23 cellular contexts compared by ENCODE assay signal in genomic region chr2:55775828-55776227, GRCh38.
A peak's percentile ranks its signal among the peaks of the same experiment; 100 is the strongest.
DNase-seq lines count a peak whose midpoint lies in the region; ATAC-seq lines count a peak whose summit lies in the region.
"Had no signal": no experiment of that assay in that cellular context is flagged by ENCODE, and none has a peak within 500 bp of the region (broad histone marks: within the 10 kb centered on the region; RNA-seq: fewer than 3 reads in every experiment).

No MANE protein-coding gene starts in this region.

- CTCF ChIA-PET in activated CD4-positive, alpha-beta T cell treated with anti-CD3 and anti-CD28 coated beads for 36 hours (lab: Charles Lee), result no interaction called here

- H3K4me1 Mint-ChIP-seq in activated CD4-positive, alpha-beta T cell treated with anti-CD3 and anti-CD28 coated beads, Interleukin-2, amount 10 ng/mL, durations not matched to agents 24 days and 14 days, result no peaks in the 10 kb centered on the region
- no peaks in the 10 kb centered on the region for H3K4me1 Mint-ChIP-seq in activated CD4-positive, alpha-beta T cell treated with anti-CD3 and anti-CD28 coated beads for 36 hours
- H3K4me1 Mint-ChIP-seq: CD4-positive, alpha-beta memory T cell had no signal

- no peak for ATAC-seq in activated CD4-positive, alpha-beta T cell treated with anti-CD3 and anti-CD28 coated beads for 36 hours
- ATAC-seq in GM21381 (IDR thresholded peaks at IDR 0.05; ENCODE audit: unreplicated experiment), result peak; percentile 51
- peak; percentile 47 for ATAC-seq in HG03378 (IDR thresholded peaks at IDR 0.05; ENCODE audit: unreplicated experiment)
- no peak for ATAC-seq in GM18511 (IDR thresholded peaks at IDR 0.05; ENCODE audit: unreplicated experiment)

- no peak overlapping the region for H3K4me3 Mint-ChIP-seq in activated CD4-positive, alpha-beta T cell treated with anti-CD3 and anti-CD28 coated beads, Interleukin-2, amount 10 ng/mL, durations not matched to agents 24 days and 14 days
- H3K4me3 Mint-ChIP-seq in activated CD4-positive, alpha-beta T cell treated with anti-CD3 and anti-CD28 coated beads for 36 hours, result no peak overlapping the region
- H3K4me3 Mint-ChIP-seq: CD4-positive, alpha-beta memory T cell had no signal

- H3K9me3 Mint-ChIP-seq in activated CD4-positive, alpha-beta T cell treated with anti-CD3 and anti-CD28 coated beads, Interleukin-2, amount 10 ng/mL, durations not matched to agents 24 days and 14 days, result no peaks in the 10 kb centered on the region
- no peaks in the 10 kb centered on the region for H3K9me3 Mint-ChIP-seq in activated CD4-positive, alpha-beta T cell treated with anti-CD3 and anti-CD28 coated beads for 36 hours (ENCODE audit: low read depth)

- H3K27me3 Mint-ChIP-seq in activated CD4-positive, alpha-beta T cell treated with anti-CD3 and anti-CD28 coated beads, Interleukin-2, amount 10 ng/mL, durations not matched to agents 24 days and 14 days, result peaks cover 5% of the 10 kb centered on the region
- H3K27me3 Mint-ChIP-seq in activated CD4-positive, alpha-beta T cell treated with anti-CD3 and anti-CD28 coated beads for 36 hours, result peaks cover 7% of the 10 kb centered on the region

- intact Hi-C loops in activated CD4-positive, alpha-beta T cell treated with anti-CD3 and anti-CD28 coated beads, Interleukin-2, amount 10 ng/mL, durations not matched to agents 24 days and 14 days (cut with micrococcal nuclease), result no loop called here
- intact Hi-C loops in activated CD4-positive, alpha-beta T cell treated with anti-CD3 and anti-CD28 coated beads for 36 hours (cut with DNase I, micrococcal nuclease), result no loop called here

- no peak overlapping the region for H3K27ac Mint-ChIP-seq in activated CD4-positive, alpha-beta T cell treated with anti-CD3 and anti-CD28 coated beads, Interleukin-2, amount 10 ng/mL, durations not matched to agents 24 days and 14 days
- no peak overlapping the region for H3K27ac Mint-ChIP-seq in activated CD4-positive, alpha-beta T cell treated with anti-CD3 and anti-CD28 coated beads for 36 hours
- H3K27ac Mint-ChIP-seq: CD4-positive, alpha-beta memory T cell had no signal

- H3K36me3 Mint-ChIP-seq in activated CD4-positive, alpha-beta T cell treated with anti-CD3 and anti-CD28 coated beads, Interleukin-2, amount 10 ng/mL, durations not matched to agents 24 days and 14 days (ENCODE audit: low read depth), result no peaks in the 10 kb centered on the region
- no peaks in the 10 kb centered on the region for H3K36me3 Mint-ChIP-seq in activated CD4-positive, alpha-beta T cell treated with anti-CD3 and anti-CD28 coated beads for 36 hours (ENCODE audit: low read depth)
- H3K36me3 Mint-ChIP-seq: CD4-positive, alpha-beta memory T cell had no signal

- POLR2A ChIA-PET in activated CD4-positive, alpha-beta T cell treated with anti-CD3 and anti-CD28 coated beads for 36 hours (lab: Charles Lee), result no interaction called here

- DNase-seq in activated CD4-positive, alpha-beta T cell treated with anti-CD3 and anti-CD28 coated beads, Interleukin-2, amount 10 ng/mL, durations not matched to agents 24 days and 14 days, result peak; percentile 1
- DNase-seq in activated CD4-positive, alpha-beta T cell treated with anti-CD3 and anti-CD28 coated beads for 36 hours, result no peak
- DNase-seq in activated CD8-positive, alpha-beta memory T cell treated with anti-CD3 and anti-CD28 coated beads, Interleukin-2, amount 50 U/mL, for 48 hours, result no peak
- DNase-seq in amniotic stem cell (lab: John Stamatoyannopoulos, UW) (no peak), NCI-H748 (lab: John Stamatoyannopoulos, UW; ENCODE audit: unreplicated experiment) (no peak)
- DNase-seq: Caco-2; CD4-positive, alpha-beta memory T cell; DMS 273 treated with DMSO at 0.1 percent for 48 hours; DMS79 treated with DMSO at 0.1 percent for 48 hours; IMR-90; NCI-H1105; NCI-H146; NCI-H2029; NCI-H2227 treated with DMSO at 0.1 percent for 48 hours; NCI-H510A; NCI-H774; NK-92 treated with Interleukin-12 subunit alpha and Interleukin-12 subunit beta, amount 100 ng/mL, for 24 hours; SIG-M5; SK-N-SH; T-helper 2 cell had no signal

Comparison
In these comparisons a context has a peak if more than half of its experiments do, and no peak if none do; other contexts are left out.
1. ATAC-seq: peak in GM21381 (single experiment) and HG03378 (single experiment); none in activated CD4-positive, alpha-beta T cell treated with anti-CD3 and anti-CD28 coated beads for 36 hours (single experiment) and GM18511 (single experiment).